ENCODE assay signal across 8 cellular contexts in the genomic region with DNA sequence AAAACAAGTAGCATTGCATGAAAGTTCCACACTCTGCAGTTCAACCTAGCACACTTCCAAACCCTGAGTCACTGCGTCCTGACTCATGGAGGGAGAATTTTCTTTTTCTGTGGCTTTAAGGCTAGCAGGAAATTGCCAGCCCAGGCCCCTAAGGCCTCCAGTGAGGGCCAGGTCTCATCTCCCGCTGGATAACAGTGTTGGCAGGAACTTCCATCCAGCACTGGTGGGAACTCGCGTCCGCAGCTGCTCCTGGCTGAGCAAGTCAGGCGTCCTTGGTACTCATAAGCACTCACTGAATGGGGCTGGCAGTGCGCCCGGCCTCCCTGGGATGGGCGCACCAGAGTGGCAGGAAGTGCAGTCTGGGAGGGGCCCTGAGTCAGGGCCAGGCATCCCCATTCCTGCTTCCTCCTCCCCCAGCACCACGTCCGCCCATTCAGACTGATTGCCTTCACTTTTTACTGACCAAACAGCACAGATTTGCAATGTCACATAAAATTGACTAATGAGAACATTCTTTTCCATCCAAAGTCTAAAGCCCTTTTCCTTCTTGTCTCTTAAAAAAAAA. TPM values are rescaled to one million over a fixed set of nuclear protein-coding genes. Genes with fewer than 3 reads are reported as not detected.
DNase-seq lines count a peak whose midpoint lies in the region; TF ChIP-seq lines count a peak whose summit lies in the region.

No MANE protein-coding gene starts in this region.

- H3K4me3 ChIP-seq in endodermal cell (ENCODE audit: low read length) (no peak overlapping the region), vagina (peak overlapping the region; percentile 16 to 30)

- TF ChIP-seq POLR2A in vagina (IDR thresholded peaks at IDR 0.05), result no peak

- POLR2A ChIA-PET in RWPE1 (lab: Yijun Ruan, JAX; ENCODE audit: low non-redundant PET), result no interaction called here

- H3K9me3 ChIP-seq in endodermal cell (ENCODE audit: control insufficient read depth, low read length), result no peaks in the 10 kb centered on the region
- no peaks in the 10 kb centered on the region for H3K9me3 ChIP-seq in vagina

- H3K27ac Mint-ChIP-seq in endodermal cell (no peak overlapping the region), mesothelial cell of epicardium (peak overlapping the region; percentile 27)

- H3K4me3 Mint-ChIP-seq in endodermal cell (no peak overlapping the region), mesothelial cell of epicardium (peak overlapping the region; percentile 1)

- no peaks in the 10 kb centered on the region for H3K36me3 Mint-ChIP-seq in endodermal cell (ENCODE audit: low read depth)
- no peaks in the 10 kb centered on the region for H3K36me3 Mint-ChIP-seq in mesothelial cell of epicardium

- WGBS in endodermal cell (ENCODE audit: insufficient coverage in 1 of 2, insufficient read length in 1 of 2), 2 experiments, result 84% methylated on average over 11 of the region's 11 CpGs; no CpG with 5 or more reads in 1 of the 2 experiments

- peak; percentile 100 for DNase-seq in HT1080 (ENCODE audit: low read depth)
- peak; percentile 90 for DNase-seq in RWPE1 (ENCODE audit: low spot score)
- DNase-seq in endodermal cell, result peak; percentile 66
- peak; percentile 46 to 70 for DNase-seq in mesothelial cell of epicardium (ENCODE audit: low spot score in 2 of 2, unreplicated experiment in 2 of 2)
- peak; percentile 97 to 98 for DNase-seq in vagina (ENCODE audit: extremely low spot score in 2 of 2)
- no peak for DNase-seq in AML-193 (lab: John Stamatoyannopoulos, UW)
- no peak for DNase-seq in activated CD4-positive, alpha-beta T cell treated with anti-CD3 and anti-CD28 coated beads for 1 hour

- H3K4me1 Mint-ChIP-seq in endodermal cell, result no peaks in the 10 kb centered on the region
- peaks cover 60% of the 10 kb centered on the region for H3K4me1 Mint-ChIP-seq in mesothelial cell of epicardium

- H3K27me3 Mint-ChIP-seq in endodermal cell (ENCODE audit: insufficient read depth), result peaks cover 3% of the 10 kb centered on the region
- H3K27me3 Mint-ChIP-seq in mesothelial cell of epicardium (ENCODE audit: low read depth), result peaks cover under 1% of the 10 kb centered on the region

- TF ChIP-seq CTCF in C4-2B (conservative IDR thresholded peaks at IDR 0.05) (no peak), RWPE1 (conservative IDR thresholded peaks at IDR 0.05; ENCODE audit: low read depth) (no peak), endodermal cell (conservative IDR thresholded peaks at IDR 0.05) (no peak), mesothelial cell of epicardium (IDR thresholded peaks at IDR 0.05; ENCODE audit: unreplicated experiment) (no peak), vagina (IDR thresholded peaks at IDR 0.05) (no peak)

- H3K27ac ChIP-seq in C4-2B, result peak overlapping the region; percentile 35
- H3K27ac ChIP-seq in RWPE1, result peak overlapping the region; percentile 100
- no peak overlapping the region for H3K27ac ChIP-seq in endodermal cell (ENCODE audit: low read depth, low read length)
- H3K27ac ChIP-seq in vagina, result peak overlapping the region; percentile 84

- intact Hi-C loops in vagina (cut with DNase I), result no loop called here

- H3K9ac ChIP-seq in endodermal cell (ENCODE audit: extremely low read depth, low read length, poor library complexity, severe bottlenecking), result no peak overlapping the region

- H3K36me3 ChIP-seq in endodermal cell (ENCODE audit: control insufficient read depth, insufficient read depth, low read length) (no peaks in the 10 kb centered on the region), vagina (no peaks in the 10 kb centered on the region)

- H3K4me1 ChIP-seq in endodermal cell (ENCODE audit: control insufficient read depth, insufficient read depth, low read length), result no peaks in the 10 kb centered on the region
- peaks cover 59% of the 10 kb centered on the region for H3K4me1 ChIP-seq in vagina

- H3K27me3 ChIP-seq in endodermal cell (ENCODE audit: control insufficient read depth, insufficient read depth, low read length, poor library complexity, severe bottlenecking) (no peaks in the 10 kb centered on the region), vagina (no peaks in the 10 kb centered on the region)

- H3K9me3 Mint-ChIP-seq in endodermal cell (peaks cover 3% of the 10 kb centered on the region), mesothelial cell of epicardium (no peaks in the 10 kb centered on the region)

- CTCF ChIA-PET in RWPE1 (lab: Yijun Ruan, JAX), result no interaction called here

RNA-seq across cellular contexts. Expression of a gene that starts 14.3 kb away (rescaled TPM):
- 0.07 and 0.77 TPM in 2 replicates for total RNA-seq in HT1080 (2014; rRNA removed; shearing (Covaris generic))
- 0.15 and 0.32 TPM in 2 replicates for polyA plus RNA-seq in HT1080 (2015; cell fraction: cytosol; rRNA removed)
- 0.08 and 0.25 TPM in 2 replicates for polyA plus RNA-seq in HT1080 (2015; cell fraction: nucleus; rRNA removed)
- 1 to 10 TPM; 2.7 to 5.2 TPM for total RNA-seq in endodermal cell
- polyA plus RNA-seq in endodermal cell (2013, experiment 1 of 2), result 0.85 TPM
- polyA plus RNA-seq in endodermal cell (2013, experiment 2 of 2), result 1.2 TPM
- 4.8 to 5.4 TPM (median 4.9 TPM) in 3 replicates for total RNA-seq in mesothelial cell of epicardium
- 56.7 TPM for total RNA-seq in vagina

Comparison
In these comparisons a context has a peak if more than half of its experiments do, and no peak if none do; other contexts are left out.
1. DNase-seq: peak in HT1080 (single experiment), RWPE1 (single experiment), endodermal cell (single experiment), mesothelial cell of epicardium (2 of 2) and vagina (2 of 2); none in AML-193 (0 of 2) and activated CD4-positive, alpha-beta T cell treated with anti-CD3 and anti-CD28 coated beads for 1 hour (single experiment).